1 cellular context compared by ENCODE assay signal in genomic region chr17:63842540-63843386, GRCh38.
TF ChIP-seq lines count a peak whose summit lies in the region.

TSS of gene SMARCD2 (minus strand) at chr17:63842685. CDS start at chr17:63842674, 11 bp downstream.

TF ChIP-seq in HepG2, 621 proteins besides CTCF, POLR2A, EP300 and RAD21 (continued from another document and continues in another):
- TF ChIP-seq SCMH1 (CRISPR knock-in tag; IDR thresholded peaks at IDR 0.05; ENCODE audit: borderline replicate concordance) (no peak), FUBP1 (CRISPR knock-in tag; IDR thresholded peaks at IDR 0.05; ENCODE audit: borderline replicate concordance) (peak; percentile 86; the same call in 1 of the 2 replicates), NFATC3 (CRISPR knock-in tag; IDR thresholded peaks at IDR 0.05) (peak; percentile 73; the same call in 1 of the 2 replicates), IRF2 (CRISPR knock-in tag; IDR thresholded peaks at IDR 0.05) (peak; percentile 90; the same call in 1 of the 2 replicates), HDAC6 (IDR thresholded peaks at IDR 0.05; ENCODE audit: low read depth, low read length) (no peak), NR2C2 (CRISPR knock-in tag; IDR thresholded peaks at IDR 0.05; ENCODE audit: borderline replicate concordance) (peak; percentile 99), AGO1 (IDR thresholded peaks at IDR 0.05; ENCODE audit: low read depth, low read length, poor library complexity, severe bottlenecking) (peak; percentile 49), MLX (CRISPR knock-in tag; IDR thresholded peaks at IDR 0.05) (0 out of 2 replicates have a peak, but pooled peaks have one; percentile 31), ZNF724P (CRISPR knock-in tag; IDR thresholded peaks at IDR 0.05; ENCODE audit: borderline replicate concordance) (peak; percentile 96; the same call in 1 of the 2 replicates), CBX1 (IDR thresholded peaks at IDR 0.05; ENCODE audit: low read depth) (peak; percentile 91), ZSCAN12 (CRISPR knock-in tag; IDR thresholded peaks at IDR 0.05) (peak; percentile 81; the same call in 1 of the 2 replicates), CREBL2 (CRISPR knock-in tag; IDR thresholded peaks at IDR 0.05; ENCODE audit: borderline replicate concordance) (no peak), BATF2 (CRISPR knock-in tag; IDR thresholded peaks at IDR 0.05) (peak; percentile 96), TEAD2 (CRISPR knock-in tag; IDR thresholded peaks at IDR 0.05) (peak; percentile 40; the same call in 1 of the 2 replicates), RCOR2 (CRISPR knock-in tag; IDR thresholded peaks at IDR 0.05) (peak; percentile 10; the same call in 1 of the 2 replicates), KDM5A (IDR thresholded peaks at IDR 0.05; ENCODE audit: borderline replicate concordance, low read length) (peak; percentile 74; the same call in 1 of the 2 replicates), PCBP2 (optimal IDR thresholded peaks at IDR 0.05; ENCODE audit: low read depth, low read length, poor library complexity, severe bottlenecking) (no peak), NCOR1 (IDR thresholded peaks at IDR 0.05; ENCODE audit: borderline replicate concordance, low read length) (peak; percentile 68; the same call in 1 of the 2 replicates), ZNF740 (CRISPR knock-in tag; IDR thresholded peaks at IDR 0.05) (peak; percentile 72; the same call in 1 of the 2 replicates), ZNF780A (CRISPR knock-in tag; IDR thresholded peaks at IDR 0.05) (peak; percentile 96), ZNF574 (CRISPR knock-in tag; IDR thresholded peaks at IDR 0.05) (peak; percentile 94), ZNF850 (CRISPR knock-in tag; conservative IDR thresholded peaks at IDR 0.05) (no peak), SRSF9 (IDR thresholded peaks at IDR 0.05; ENCODE audit: borderline replicate concordance, insufficient read depth, low read depth, low read length, poor library complexity, severe bottlenecking) (no peak), GTF2F1 (IDR thresholded peaks at IDR 0.05; ENCODE audit: low read length) (peak; percentile 84; the same call in 1 of the 2 replicates), PHF20 (CRISPR knock-in tag; IDR thresholded peaks at IDR 0.05) (peak; percentile 78), ZNF337 (CRISPR knock-in tag; IDR thresholded peaks at IDR 0.05; ENCODE audit: borderline replicate concordance, low read depth) (peak; percentile 74; the same call in 1 of the 2 replicates), FOXO1 (CRISPR knock-in tag; IDR thresholded peaks at IDR 0.05) (peak; percentile 81), RFX1 (IDR thresholded peaks at IDR 0.05) (no peak), SNAPC5 (CRISPR knock-in tag; IDR thresholded peaks at IDR 0.05; ENCODE audit: borderline replicate concordance) (peak; percentile 95), ZNF747 (CRISPR knock-in tag; IDR thresholded peaks at IDR 0.05; ENCODE audit: borderline replicate concordance) (peak; percentile 93; the same call in 1 of the 2 replicates), ISX (CRISPR knock-in tag; conservative IDR thresholded peaks at IDR 0.05) (no peak), TGIF2 (CRISPR knock-in tag; IDR thresholded peaks at IDR 0.05) (peak; percentile 80), MXI1 (IDR thresholded peaks at IDR 0.05; ENCODE audit: borderline replicate concordance, low read depth, low read length) (peak; percentile 84; the same call in 2 of the 3 replicates), IRF9 (CRISPR knock-in tag; IDR thresholded peaks at IDR 0.05; ENCODE audit: borderline replicate concordance) (peak; percentile 63), TBP (CRISPR knock-in tag; IDR thresholded peaks at IDR 0.05) (no peak), SP1 (IDR thresholded peaks at IDR 0.05) (no peak; the same call in 1 of the 2 replicates), SP1 (CRISPR knock-in tag; IDR thresholded peaks at IDR 0.05) (peak; percentile 87), ZSCAN31 (CRISPR knock-in tag; IDR thresholded peaks at IDR 0.05; ENCODE audit: low read depth) (peak; percentile 81; the same call in 1 of the 2 replicates), AKAP8 (CRISPR knock-in tag; IDR thresholded peaks at IDR 0.05) (peak; percentile 83; the same call in 1 of the 2 replicates), KLF13 (CRISPR knock-in tag; IDR thresholded peaks at IDR 0.05) (peak; percentile 84; the same call in 1 of the 2 replicates), HNF1B (CRISPR knock-in tag; IDR thresholded peaks at IDR 0.05) (peak; percentile 56), ZNF678 (CRISPR knock-in tag; IDR thresholded peaks at IDR 0.05) (no peak), RFXAP (CRISPR knock-in tag; IDR thresholded peaks at IDR 0.05; ENCODE audit: borderline replicate concordance) (peak; percentile 94), NR2F2 (IDR thresholded peaks at IDR 0.05; ENCODE audit: borderline replicate concordance, low read depth) (peak; percentile 92), AFF4 (CRISPR knock-in tag; IDR thresholded peaks at IDR 0.05) (peak; percentile 88), ESRRA (CRISPR knock-in tag; IDR thresholded peaks at IDR 0.05; ENCODE audit: low read depth) (peak; percentile 80), MIER2 (CRISPR knock-in tag; IDR thresholded peaks at IDR 0.05) (peak; percentile 64), IKZF4 (CRISPR knock-in tag; IDR thresholded peaks at IDR 0.05; ENCODE audit: borderline replicate concordance, low read depth, not compliant biosample characterization) (peak; percentile 53), ZNF362 (CRISPR knock-in tag; IDR thresholded peaks at IDR 0.05; ENCODE audit: borderline replicate concordance) (peak; percentile 78; the same call in 1 of the 2 replicates), ZNF576 (CRISPR knock-in tag; IDR thresholded peaks at IDR 0.05) (no peak)
